Comparison of ENCODE assay signal across 22 cellular contexts in the genomic region with DNA sequence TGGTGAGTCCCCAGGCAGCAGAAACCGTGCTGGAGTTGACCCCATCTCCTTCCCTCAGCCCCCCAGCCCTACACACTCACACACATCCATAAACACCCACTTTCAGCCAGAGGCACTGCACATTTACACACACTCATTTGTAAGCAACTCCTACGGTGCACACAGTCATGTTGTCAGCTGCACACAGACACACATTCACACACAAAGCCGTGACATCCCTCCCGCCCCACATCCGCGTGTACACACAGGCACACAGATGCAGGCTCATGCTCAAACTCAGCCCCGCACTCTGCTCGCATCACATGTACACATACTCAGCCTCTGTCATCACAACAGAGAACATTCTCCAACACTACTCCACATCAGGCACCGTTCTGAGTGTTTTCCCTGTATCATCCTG. TPM values are rescaled to one million over a fixed set of nuclear protein-coding genes. Genes with fewer than 3 reads are reported as not detected.
"Had no signal": no experiment of that assay in that cellular context is flagged by ENCODE, and none has a peak within 500 bp of the region (broad histone marks: within the 10 kb centered on the region; RNA-seq: fewer than 3 reads in every experiment).

No MANE protein-coding gene starts in this region.

- H3K27ac Mint-ChIP-seq: activated B cell treated with CpG ODN at 0.5 μM for 24 hours; activated CD4-positive, alpha-beta memory T cell treated with anti-CD3 and anti-CD28 coated beads for 36 hours; activated naive CD4-positive, alpha-beta T cell treated with anti-CD3 and anti-CD28 coated beads for 36 hours; activated T-helper 17 cell treated with anti-CD3 and anti-CD28 coated beads, Interleukin-2, amount 50 U/mL, for 72 hours; T-helper 2 cell treated with Interferon-gamma antibody and Interleukin-4, amounts not matched to agents 5 μg/mL and 100 μg/mL, for 36 hours had no signal

- H3K9me3 ChIP-seq: esophagus muscularis mucosa, tibial artery, uterus had no signal

- H3K4me1 ChIP-seq: tibial artery, uterus had no signal

- H3K27me3 ChIP-seq: uterus had no signal

- H3K4me3 Mint-ChIP-seq: activated B cell treated with CpG ODN at 0.5 μM for 24 hours; activated CD4-positive, alpha-beta memory T cell treated with anti-CD3 and anti-CD28 coated beads for 36 hours; activated naive CD4-positive, alpha-beta T cell treated with anti-CD3 and anti-CD28 coated beads for 36 hours; activated T-helper 17 cell treated with anti-CD3 and anti-CD28 coated beads, Interleukin-2, amount 50 U/mL, for 72 hours; naive thymus-derived CD8-positive, alpha-beta T cell; T-helper 2 cell treated with Interferon-gamma antibody and Interleukin-4, amounts not matched to agents 5 μg/mL and 100 μg/mL, for 36 hours had no signal

- H3K4me3 ChIP-seq: esophagus muscularis mucosa, hepatocyte, tibial artery, uterus had no signal

- H3K27ac ChIP-seq: esophagus muscularis mucosa, hepatocyte, tibial artery, uterus had no signal

- H2AFZ ChIP-seq: hepatocyte had no signal

- H3K36me3 Mint-ChIP-seq: activated CD4-positive, alpha-beta memory T cell treated with anti-CD3 and anti-CD28 coated beads for 36 hours had no signal

- H3K9me3 Mint-ChIP-seq: activated B cell treated with CpG ODN at 0.5 μM for 24 hours; activated CD4-positive, alpha-beta memory T cell treated with anti-CD3 and anti-CD28 coated beads for 36 hours; activated naive CD4-positive, alpha-beta T cell treated with anti-CD3 and anti-CD28 coated beads for 36 hours; activated T-helper 17 cell treated with anti-CD3 and anti-CD28 coated beads, Interleukin-2, amount 50 U/mL, for 72 hours; T-helper 2 cell treated with Interferon-gamma antibody and Interleukin-4, amounts not matched to agents 5 μg/mL and 100 μg/mL, for 36 hours had no signal

- ATAC-seq: activated T-helper 17 cell treated with anti-CD3 and anti-CD28 coated beads, Interleukin-2, amount 50 U/mL, for 72 hours; left cardiac atrium; naive thymus-derived CD8-positive, alpha-beta T cell; stimulated activated naive CD8-positive, alpha-beta T cell treated with anti-CD3 and anti-CD28 coated beads, Interleukin-15, Interleukin-2, amounts not matched to agents 100 U/mL and 50 U/mL, for 24 hours had no signal

- H3K4me2 ChIP-seq: hepatocyte had no signal

- H3K4me1 Mint-ChIP-seq: activated B cell treated with CpG ODN at 0.5 μM for 24 hours had no signal

- DNase-seq: activated B cell treated with CpG ODN at 0.5 μM for 24 hours; activated CD4-positive, alpha-beta memory T cell treated with anti-CD3 and anti-CD28 coated beads for 36 hours; activated CD4-positive, alpha-beta T cell treated with anti-CD3 and anti-CD28 coated beads for 4 hours; activated naive CD4-positive, alpha-beta T cell treated with anti-CD3 and anti-CD28 coated beads for 36 hours; activated T-cell treated with anti-CD3 and anti-CD28 coated beads for 4 hours; cerebellar nuclear complex; effector CD4-positive, alpha-beta T cell; left cardiac atrium; mesenchymal stem cell; naive thymus-derived CD8-positive, alpha-beta T cell; stimulated activated CD4-positive, alpha-beta T cell treated with anti-CD3 and anti-CD28 coated beads, Interleukin-2, amount 100 ng/mL, for 24 hours; stimulated activated naive CD8-positive, alpha-beta T cell treated with anti-CD3 and anti-CD28 coated beads, Interleukin-15, Interleukin-2, amounts not matched to agents 100 U/mL and 50 U/mL, for 24 hours; substantia nigra; uterus had no signal

- H3K36me3 ChIP-seq: esophagus muscularis mucosa, tibial artery, uterus had no signal

RNA-seq across cellular contexts. Expression of a gene that starts 47.6 kb away (rescaled TPM):
- total RNA-seq: activated B cell treated with CpG ODN at 0.5 μM for 24 hours; activated CD4-positive, alpha-beta memory T cell treated with anti-CD3 and anti-CD28 coated beads for 36 hours; activated naive CD4-positive, alpha-beta T cell treated with anti-CD3 and anti-CD28 coated beads for 36 hours; activated T-helper 17 cell treated with anti-CD3 and anti-CD28 coated beads, Interleukin-2, amount 50 U/mL, for 72 hours; aorta; esophagus muscularis mucosa; glomerular endothelial cell; hepatocyte; left cardiac atrium; lower leg skin; naive thymus-derived CD8-positive, alpha-beta T cell; uterus had no signal
- polyA plus RNA-seq: aorta; hepatocyte; naive thymus-derived CD8-positive, alpha-beta T cell had no signal
